1 cellular context compared by ENCODE assay signal in the genomic region with DNA sequence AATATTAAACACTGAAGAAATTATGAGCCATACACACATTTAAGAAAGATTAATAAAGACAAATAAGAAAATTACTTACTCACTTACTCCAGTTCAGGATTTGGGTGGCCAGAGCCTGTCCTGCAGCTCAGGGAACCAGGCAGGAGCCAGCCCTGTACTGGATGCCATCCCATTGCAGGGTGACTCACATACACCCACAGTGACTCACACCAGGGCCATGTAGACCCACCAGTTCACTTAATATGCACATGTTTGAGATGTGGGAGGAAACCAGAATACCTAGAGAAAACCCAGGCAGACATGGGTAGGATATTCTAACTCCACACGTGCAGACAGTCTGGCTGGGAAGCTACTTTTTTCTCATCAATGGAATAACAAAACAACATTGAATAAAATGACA.
TF ChIP-seq lines count a peak whose summit lies in the region.

No MANE protein-coding gene starts in this region.

TF ChIP-seq in HepG2, 621 proteins besides CTCF, POLR2A, EP300 and RAD21:
- TF ChIP-seq ZNF335 (CRISPR knock-in tag; IDR thresholded peaks at IDR 0.05) (no peak), ZNF569 (CRISPR knock-in tag; IDR thresholded peaks at IDR 0.05; ENCODE audit: borderline replicate concordance) (no peak), ZNF260 (CRISPR knock-in tag; IDR thresholded peaks at IDR 0.05; ENCODE audit: borderline replicate concordance, low read depth) (no peak), MZF1 (CRISPR knock-in tag; IDR thresholded peaks at IDR 0.05; ENCODE audit: borderline replicate concordance) (no peak), CHD2 (IDR thresholded peaks at IDR 0.05; ENCODE audit: low read depth, low read length) (no peak), ZNF329 (CRISPR knock-in tag; IDR thresholded peaks at IDR 0.05; ENCODE audit: low read depth) (no peak), ESRRA (CRISPR knock-in tag; IDR thresholded peaks at IDR 0.05; ENCODE audit: low read depth) (no peak), ZNF296 (CRISPR knock-in tag; conservative IDR thresholded peaks at IDR 0.05) (no peak), HNRNPLL (IDR thresholded peaks at IDR 0.05; ENCODE audit: low read depth, low read length, poor library complexity, severe bottlenecking) (no peak), ZIK1 (CRISPR knock-in tag; IDR thresholded peaks at IDR 0.05; ENCODE audit: borderline replicate concordance, low read depth) (no peak), NCOR1 (IDR thresholded peaks at IDR 0.05; ENCODE audit: borderline replicate concordance, low read length) (no peak), POLR2AphosphoS5 (IDR thresholded peaks at IDR 0.05; ENCODE audit: low read depth, low read length) (no peak), JDP2 (CRISPR knock-in tag; IDR thresholded peaks at IDR 0.05; ENCODE audit: borderline replicate concordance) (no peak), ZBTB8A (CRISPR knock-in tag; IDR thresholded peaks at IDR 0.05; ENCODE audit: borderline replicate concordance, low read depth) (no peak), HOXA9 (CRISPR knock-in tag; IDR thresholded peaks at IDR 0.05; ENCODE audit: borderline replicate concordance) (no peak), ZBTB38 (CRISPR knock-in tag; IDR thresholded peaks at IDR 0.05) (no peak)
- TF ChIP-seq, protein P1, sequence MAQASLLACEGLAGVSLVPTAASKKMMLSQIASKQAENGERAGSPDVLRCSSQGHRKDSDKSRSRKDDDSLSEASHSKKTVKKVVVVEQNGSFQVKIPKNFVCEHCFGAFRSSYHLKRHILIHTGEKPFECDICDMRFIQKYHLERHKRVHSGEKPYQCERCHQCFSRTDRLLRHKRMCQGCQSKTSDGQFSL (CRISPR knock-in tag; IDR thresholded peaks at IDR 0.05): no peak
- TF ChIP-seq, protein P2, sequence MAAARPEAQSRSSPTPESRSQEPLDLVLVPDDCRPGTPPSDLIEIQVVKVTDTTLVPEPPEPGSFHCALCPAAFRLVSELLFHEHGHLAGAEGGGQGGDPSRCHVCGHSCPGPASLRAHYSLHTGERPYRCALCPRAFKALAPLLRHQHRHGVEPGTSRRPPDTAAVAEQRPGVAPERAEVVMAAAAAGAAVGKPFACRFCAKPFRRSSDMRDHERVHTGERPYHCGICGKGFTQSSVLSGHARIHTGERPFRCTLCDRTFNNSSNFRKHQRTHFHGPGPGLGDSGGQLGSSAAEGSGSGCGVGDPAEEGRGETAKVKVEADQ (CRISPR knock-in tag; IDR thresholded peaks at IDR 0.05; ENCODE audit: borderline replicate concordance): no peak
- TF ChIP-seq, protein P3, sequence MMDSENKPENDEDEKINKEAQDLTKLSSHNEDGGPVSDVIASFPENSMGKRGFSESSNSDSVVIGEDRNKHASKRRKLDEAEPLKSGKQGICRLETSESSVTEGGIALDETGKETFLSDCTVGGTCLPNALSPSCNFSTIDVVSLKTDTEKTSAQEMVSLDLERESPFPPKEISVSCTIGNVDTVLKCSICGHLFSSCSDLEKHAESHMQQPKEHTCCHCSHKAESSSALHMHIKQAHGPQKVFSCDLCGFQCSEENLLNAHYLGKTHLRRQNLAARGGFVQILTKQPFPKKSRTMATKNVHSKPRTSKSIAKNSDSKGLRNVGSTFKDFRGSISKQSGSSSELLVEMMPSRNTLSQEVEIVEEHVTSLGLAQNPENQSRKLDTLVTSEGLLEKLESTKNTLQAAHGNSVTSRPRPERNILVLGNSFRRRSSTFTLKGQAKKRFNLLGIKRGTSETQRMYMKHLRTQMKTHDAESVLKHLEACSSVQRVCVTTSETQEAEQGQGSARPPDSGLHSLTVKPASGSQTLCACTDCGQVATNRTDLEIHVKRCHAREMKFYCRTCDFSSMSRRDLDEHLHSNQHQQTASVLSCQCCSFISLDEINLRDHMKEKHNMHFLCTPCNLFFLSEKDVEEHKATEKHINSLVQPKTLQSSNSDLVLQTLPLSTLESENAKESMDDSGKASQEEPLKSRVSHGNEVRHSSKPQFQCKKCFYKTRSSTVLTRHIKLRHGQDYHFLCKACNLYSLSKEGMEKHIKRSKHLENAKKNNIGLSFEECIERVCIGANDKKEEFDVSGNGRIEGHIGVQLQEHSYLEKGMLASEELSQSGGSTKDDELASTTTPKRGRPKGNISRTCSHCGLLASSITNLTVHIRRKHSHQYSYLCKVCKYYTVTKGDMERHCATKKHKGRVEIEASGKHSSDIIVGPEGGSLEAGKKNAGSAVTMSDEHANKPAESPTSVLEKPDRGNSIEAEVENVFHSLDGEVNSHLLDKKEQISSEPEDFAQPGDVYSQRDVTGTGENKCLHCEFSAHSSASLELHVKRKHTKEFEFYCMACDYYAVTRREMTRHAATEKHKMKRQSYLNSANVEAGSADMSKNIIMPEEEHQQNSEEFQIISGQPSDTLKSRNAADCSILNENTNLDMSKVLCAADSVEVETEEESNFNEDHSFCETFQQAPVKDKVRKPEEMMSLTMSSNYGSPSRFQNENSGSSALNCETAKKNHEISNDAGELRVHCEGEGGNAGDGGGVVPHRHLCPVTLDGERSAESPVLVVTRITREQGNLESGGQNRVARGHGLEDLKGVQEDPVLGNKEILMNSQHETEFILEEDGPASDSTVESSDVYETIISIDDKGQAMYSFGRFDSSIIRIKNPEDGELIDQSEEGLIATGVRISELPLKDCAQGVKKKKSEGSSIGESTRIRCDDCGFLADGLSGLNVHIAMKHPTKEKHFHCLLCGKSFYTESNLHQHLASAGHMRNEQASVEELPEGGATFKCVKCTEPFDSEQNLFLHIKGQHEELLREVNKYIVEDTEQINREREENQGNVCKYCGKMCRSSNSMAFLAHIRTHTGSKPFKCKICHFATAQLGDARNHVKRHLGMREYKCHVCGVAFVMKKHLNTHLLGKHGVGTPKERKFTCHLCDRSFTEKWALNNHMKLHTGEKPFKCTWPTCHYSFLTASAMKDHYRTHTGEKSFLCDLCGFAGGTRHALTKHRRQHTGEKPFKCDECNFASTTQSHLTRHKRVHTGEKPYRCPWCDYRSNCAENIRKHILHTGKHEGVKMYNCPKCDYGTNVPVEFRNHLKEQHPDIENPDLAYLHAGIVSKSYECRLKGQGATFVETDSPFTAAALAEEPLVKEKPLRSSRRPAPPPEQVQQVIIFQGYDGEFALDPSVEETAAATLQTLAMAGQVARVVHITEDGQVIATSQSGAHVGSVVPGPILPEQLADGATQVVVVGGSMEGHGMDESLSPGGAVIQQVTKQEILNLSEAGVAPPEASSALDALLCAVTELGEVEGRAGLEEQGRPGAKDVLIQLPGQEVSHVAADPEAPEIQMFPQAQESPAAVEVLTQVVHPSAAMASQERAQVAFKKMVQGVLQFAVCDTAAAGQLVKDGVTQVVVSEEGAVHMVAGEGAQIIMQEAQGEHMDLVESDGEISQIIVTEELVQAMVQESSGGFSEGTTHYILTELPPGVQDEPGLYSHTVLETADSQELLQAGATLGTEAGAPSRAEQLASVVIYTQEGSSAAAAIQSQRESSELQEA (CRISPR knock-in tag; IDR thresholded peaks at IDR 0.05; ENCODE audit: not compliant biosample characterization): no peak
